8 cellular contexts compared by ENCODE assay signal in genomic region chr5:154937718-154938466, GRCh38. TPM values are rescaled to one million over a fixed set of nuclear protein-coding genes. Genes with fewer than 3 reads are reported as not detected.
DNase-seq lines count a peak whose midpoint lies in the region; ATAC-seq and TF ChIP-seq lines count a peak whose summit lies in the region.

GEMIN5 (minus strand) TSS chr5:154938211; CDS start chr5:154938133, 78 bp downstream.

- DNase-seq in RWPE1 (ENCODE audit: low spot score) (peak; percentile 96), fibroblast of the aortic adventitia (ENCODE audit: low read depth) (peak; percentile 77)
- DNase-seq in activated T-helper 9 cell treated with anti-CD3 and anti-CD28 coated beads, Interleukin-2, amount 50 U/mL, for 16 hours (ENCODE audit: low read depth), result peak; percentile 75

- no peak within 1 kb of the TSS for H3K27ac ChIP-seq in DOHH2 (ENCODE audit: low read depth, low read length)
- peak within 1 kb of the TSS; percentile 27; the same call in 1 of the 2 replicates for H3K27ac ChIP-seq in KMS-11
- peak within 1 kb of the TSS; percentile 67 for H3K27ac ChIP-seq in RWPE1

- peaks cover 20% of the 10 kb centered on the region for H3K4me1 Mint-ChIP-seq in nephron
- H3K4me1 Mint-ChIP-seq in stimulated activated naive CD8-positive, alpha-beta T cell treated with anti-CD3 and anti-CD28 coated beads, Interleukin-15, Interleukin-2, amounts not matched to agents 100 ng/mL and 50 ng/mL, for 24 hours (ENCODE audit: low read depth), result peaks cover 65% of the 10 kb centered on the region

- CTCF ChIA-PET in RWPE1 (lab: Yijun Ruan, JAX), result interaction anchor here (1.3 kb wide), 1 partner anchor 10 kb away, joined by 5 read pairs; no protein-coding TSS in a partner anchor

- peak within 1 kb of the TSS; percentile 87 for H3K4me3 ChIP-seq in DOHH2 (ENCODE audit: low read length)
- no peak within 1 kb of the TSS for H3K4me3 ChIP-seq in KMS-11 (IDR thresholded peaks at IDR 0.05; ENCODE audit: insufficient read depth, low read depth, low read length)
- peak within 1 kb of the TSS; percentile 97 for H3K4me3 ChIP-seq in fibroblast of the aortic adventitia (ENCODE audit: low read depth, low read length)

- no peaks in the 10 kb centered on the region for H3K9me2 ChIP-seq in DOHH2 (replicated peaks; ENCODE audit: control insufficient read depth, low read length)

- H3F3A ChIP-seq in DOHH2 (ENCODE audit: control insufficient read depth, insufficient read depth), result 0 out of 2 replicates have a peak, but pooled peaks cover 6% of the 10 kb centered on the region

- POLR2A ChIA-PET in RWPE1 (lab: Yijun Ruan, JAX; ENCODE audit: low non-redundant PET), result interaction anchor here (0.5 to 0.9 kb wide), 4 partner anchors 9 to 224 kb away, joined by 3 read pairs; no protein-coding TSS in a partner anchor

- peak within 1 kb of the TSS; percentile 95 to 100 (median 98) for H3K4me3 Mint-ChIP-seq in nephron
- peak within 1 kb of the TSS; percentile 92 for H3K4me3 Mint-ChIP-seq in stimulated activated naive CD8-positive, alpha-beta T cell treated with anti-CD3 and anti-CD28 coated beads, Interleukin-15, Interleukin-2, amounts not matched to agents 100 ng/mL and 50 ng/mL, for 24 hours

- peaks cover 19% of the 10 kb centered on the region for H3K36me3 Mint-ChIP-seq in nephron (ENCODE audit: low read depth)
- H3K36me3 Mint-ChIP-seq in stimulated activated naive CD8-positive, alpha-beta T cell treated with anti-CD3 and anti-CD28 coated beads, Interleukin-15, Interleukin-2, amounts not matched to agents 100 ng/mL and 50 ng/mL, for 24 hours (ENCODE audit: low read depth), result peaks cover 27% of the 10 kb centered on the region

- TF ChIP-seq CTCF in DOHH2 (IDR thresholded peaks at IDR 0.05; ENCODE audit: low read depth, low read length, poor library complexity, severe bottlenecking) (no peak), KMS-11 (conservative IDR thresholded peaks at IDR 0.05; ENCODE audit: low read depth, low read length) (no peak), RWPE1 (conservative IDR thresholded peaks at IDR 0.05; ENCODE audit: low read depth) (no peak), fibroblast of the aortic adventitia (IDR thresholded peaks at IDR 0.05; ENCODE audit: insufficient read depth, low read length) (no peak), nephron (IDR thresholded peaks at IDR 0.05; ENCODE audit: unreplicated experiment in 3 of 3) (no peak)

- no peaks in the 10 kb centered on the region for H3K9me3 Mint-ChIP-seq in nephron
- H3K9me3 Mint-ChIP-seq in stimulated activated naive CD8-positive, alpha-beta T cell treated with anti-CD3 and anti-CD28 coated beads, Interleukin-15, Interleukin-2, amounts not matched to agents 100 ng/mL and 50 ng/mL, for 24 hours, result no peaks in the 10 kb centered on the region

- peak within 1 kb of the TSS; percentile 40 to 94 (median 81) for H3K27ac Mint-ChIP-seq in nephron
- peak within 1 kb of the TSS; percentile 89 for H3K27ac Mint-ChIP-seq in stimulated activated naive CD8-positive, alpha-beta T cell treated with anti-CD3 and anti-CD28 coated beads, Interleukin-15, Interleukin-2, amounts not matched to agents 100 ng/mL and 50 ng/mL, for 24 hours

- peaks cover 66% of the 10 kb centered on the region for H3K79me2 ChIP-seq in DOHH2 (ENCODE audit: control insufficient read depth, low read length)
- peaks cover 34% of the 10 kb centered on the region for H3K79me2 ChIP-seq in KMS-11 (ENCODE audit: insufficient read depth, low read depth)

- H4K20me1 ChIP-seq in DOHH2 (ENCODE audit: control insufficient read depth, insufficient read depth, low read depth, low read length) (no peaks in the 10 kb centered on the region), KMS-11 (ENCODE audit: insufficient read depth) (no peaks in the 10 kb centered on the region)

- peak within 1 kb of the TSS; percentile 76 for H2AFZ ChIP-seq in KMS-11 (ENCODE audit: low read depth)

- peak; percentile 85 for ATAC-seq in GM21737 (IDR thresholded peaks at IDR 0.05; ENCODE audit: unreplicated experiment)

- H3K4me2 ChIP-seq in DOHH2 (ENCODE audit: low read length) (peak within 1 kb of the TSS; percentile 85), KMS-11 (peak within 1 kb of the TSS; percentile 70)

- H3K27me3 Mint-ChIP-seq in nephron (ENCODE audit: low read depth), result no peaks in the 10 kb centered on the region
- no peaks in the 10 kb centered on the region for H3K27me3 Mint-ChIP-seq in stimulated activated naive CD8-positive, alpha-beta T cell treated with anti-CD3 and anti-CD28 coated beads, Interleukin-15, Interleukin-2, amounts not matched to agents 100 ng/mL and 50 ng/mL, for 24 hours

- H3K9me3 ChIP-seq in DOHH2 (ENCODE audit: control insufficient read depth, insufficient read depth, low read length), result no peaks in the 10 kb centered on the region

- H3K4me1 ChIP-seq in DOHH2 (ENCODE audit: control insufficient read depth, low read length) (peaks cover 37% of the 10 kb centered on the region), KMS-11 (ENCODE audit: low read depth, poor library complexity, severe bottlenecking) (peaks cover 32% of the 10 kb centered on the region)

- peak within 1 kb of the TSS; percentile 66; the same call in 1 of the 2 replicates for H3K9ac ChIP-seq in KMS-11

- H3K27me3 ChIP-seq in DOHH2 (ENCODE audit: control insufficient read depth, low read length), result no peaks in the 10 kb centered on the region
- H3K27me3 ChIP-seq in KMS-11 (ENCODE audit: insufficient read depth, low read depth), result no peaks in the 10 kb centered on the region

- H3K36me3 ChIP-seq in DOHH2 (ENCODE audit: control insufficient read depth, low read length), result peaks cover 33% of the 10 kb centered on the region
- H3K36me3 ChIP-seq in KMS-11 (ENCODE audit: insufficient read depth), result no peaks in the 10 kb centered on the region

RNA-seq across cellular contexts. Expression of gene GEMIN5, which starts in this region (rescaled TPM):
- 18.2 and 28.1 TPM in 2 replicates for total RNA-seq in fibroblast of the aortic adventitia (ENCODE audit: low replicate concordance)
